ENCODE assay signal across 8 cellular contexts in the genomic region with DNA sequence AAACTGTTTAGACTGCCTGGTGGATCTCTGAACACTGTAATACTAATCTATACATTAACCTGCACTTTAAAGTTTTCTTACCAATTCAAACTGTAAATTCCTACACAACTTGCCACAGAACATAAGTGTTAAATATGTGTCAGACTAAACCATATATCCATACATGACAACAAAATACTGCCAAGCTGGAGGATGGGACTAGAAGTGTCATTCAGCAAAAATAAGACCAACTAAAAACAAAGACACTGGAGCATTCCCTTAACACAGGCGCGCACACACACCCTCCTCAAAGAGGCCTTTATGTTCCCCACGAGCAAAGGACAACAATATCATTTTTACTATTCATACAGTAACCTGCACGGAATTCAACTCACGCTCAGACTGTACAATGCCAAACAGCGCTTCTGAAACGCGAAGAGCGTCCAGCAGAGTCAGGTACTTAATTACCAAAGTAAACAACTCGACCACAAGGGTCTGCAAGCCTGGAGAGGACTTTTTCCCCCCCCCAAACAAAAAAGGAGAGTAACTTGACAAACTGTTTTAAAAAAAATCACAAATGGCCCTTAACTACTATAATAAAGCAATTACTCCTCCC. TPM values are rescaled to one million over a fixed set of nuclear protein-coding genes. Genes with fewer than 3 reads are reported as not detected.
DNase-seq lines count a peak whose midpoint lies in the region; ATAC-seq, FAIRE-seq and TF ChIP-seq lines count a peak whose summit lies in the region.

No MANE protein-coding gene starts in this region.

- TF ChIP-seq POLR2A in GM12878 (IDR thresholded peaks at IDR 0.05; ENCODE audit: low read depth, low read length), result no peak
- no peak for TF ChIP-seq POLR2A in uterus (IDR thresholded peaks at IDR 0.05)

- peak; percentile 47 for FAIRE-seq in GM12878 (lab: Jason Lieb, UNC)

- no peaks in the 10 kb centered on the region for H3K36me3 ChIP-seq in GM12878 (ENCODE audit: control insufficient read depth in 2 of 2, insufficient read depth in 2 of 2, low read length in 1 of 2)
- no peaks in the 10 kb centered on the region for H3K36me3 ChIP-seq in lower lobe of right lung
- no peaks in the 10 kb centered on the region for H3K36me3 ChIP-seq in uterus

- TF ChIP-seq RAD21 in GM12878 (IDR thresholded peaks at IDR 0.05; ENCODE audit: insufficient read depth, low read depth, low read length), result no peak

- ATAC-seq in GM12878 (peak; percentile 32), lower lobe of right lung (peak in 1 of 2 donors; percentile 20)

- CTCF ChIA-PET in GM12878 (lab: Yijun Ruan, JAX), result interaction anchor here (0.6 to 2.5 kb wide), 6 partner anchors 9 to 265 kb away, joined by 3 to 12 read pairs (median 3); no protein-coding TSS in a partner anchor

- DNase-seq in COR-L47 (lab: John Stamatoyannopoulos, UW) (peak; percentile 47), LNCaP clone FGC (ENCODE audit: low read depth) (no peak), GM12878 (ENCODE audit: low read depth, low spot score) (no peak), lower lobe of right lung (no peak), uterus (no peak), 8988T (no peak), HuH-7.5 (ENCODE audit: low spot score) (no peak), occipital lobe (lab: John Stamatoyannopoulos, UW) (no peak)

- WGBS in GM12878 (ENCODE audit: insufficient coverage, insufficient replicate concordance, low lambda C conversion rate, missing lambda C conversion rate), result 2% methylated on average over 10 of the region's 10 CpGs

- no peak for TF ChIP-seq EP300 in GM12878 (IDR thresholded peaks at IDR 0.05; ENCODE audit: borderline replicate concordance in 1 of 2, control insufficient read depth in 1 of 2, low read depth in 2 of 2, low read length in 2 of 2)

- POLR2A ChIA-PET in GM12878 (lab: Charles Lee), result interaction anchor here (1.0 to 1.3 kb wide), 4 partner anchors 9 to 59 kb away, joined by 3 to 6 read pairs (median 4); no protein-coding TSS in a partner anchor

- H3K9me3 ChIP-seq in GM12878 (replicated peaks; ENCODE audit: control insufficient read depth, insufficient read depth, low read length) (no peaks in the 10 kb centered on the region), lower lobe of right lung (no peaks in the 10 kb centered on the region), uterus (no peaks in the 10 kb centered on the region)

- H3K4me3 ChIP-seq in LNCaP clone FGC (ENCODE audit: low read depth, low read length), result peak overlapping the region; percentile 86
- peak overlapping the region; percentile 85 for H3K4me3 ChIP-seq in GM12878
- peak overlapping the region; percentile 97 for H3K4me3 ChIP-seq in lower lobe of right lung
- peak overlapping the region; percentile 84 to 99 for H3K4me3 ChIP-seq in uterus

- H4K20me1 ChIP-seq in GM12878 (ENCODE audit: control insufficient read depth, insufficient read depth), result 0 out of 2 replicates have a peak, but pooled peaks cover 4% of the 10 kb centered on the region

- BruUV-seq in GM12878 (replicated peaks; lab: Mats Ljungman, UMichigan), result TSS peak; percentile 78

- TF ChIP-seq CTCF in LNCaP clone FGC (IDR thresholded peaks at IDR 0.05; ENCODE audit: control insufficient read depth, extremely low read depth, insufficient read depth) (no peak), GM12878 (IDR thresholded peaks at IDR 0.05 in 2 of 3, conservative IDR thresholded peaks at IDR 0.05 in 1 of 3; ENCODE audit: control insufficient read depth in 2 of 3, extremely low read depth in 1 of 3, insufficient read depth in 1 of 3, low read depth in 3 of 3, low read length in 3 of 3) (no peak), lower lobe of right lung (IDR thresholded peaks at IDR 0.05) (no peak), uterus (IDR thresholded peaks at IDR 0.05) (no peak)

- H3K4me2 ChIP-seq in GM12878 (ENCODE audit: control insufficient read depth, insufficient read depth), result peak overlapping the region; percentile 82

- RAD21 ChIA-PET in GM12878 (lab: Charles Lee; ENCODE audit: unreplicated experiment), result interaction anchor here (0.6 to 1.5 kb wide), 4 partner anchors 18 to 73 kb away, joined by 3 read pairs; no protein-coding TSS in a partner anchor

- peak overlapping the region; percentile 3; the same call in 1 of the 2 replicates for H2AFZ ChIP-seq in GM12878 (ENCODE audit: control insufficient read depth, low read depth, low read length)

- H3K9ac ChIP-seq in GM12878 (ENCODE audit: control insufficient read depth, insufficient read depth, low read length), result peak overlapping the region; percentile 78

- H3K27me3 ChIP-seq in GM12878 (replicated peaks in 1 of 2; ENCODE audit: control insufficient read depth in 2 of 2, insufficient read depth in 2 of 2, low read length in 1 of 2) (no peaks in the 10 kb centered on the region), lower lobe of right lung (ENCODE audit: low read depth) (no peaks in the 10 kb centered on the region), uterus (no peaks in the 10 kb centered on the region)

- SMC1A ChIA-PET in GM12878 (lab: Charles Lee; ENCODE audit: uncharacterized antibody, unreplicated experiment), result interaction anchor here (1.1 to 2.6 kb wide), 5 partner anchors 10 to 263 kb away, joined by 4 to 23 read pairs (median 7); no protein-coding TSS in a partner anchor

- in situ Hi-C loops in GM12878 (cut with MboI), result no loop called here

- peaks cover 47% of the 10 kb centered on the region for H3K79me2 ChIP-seq in GM12878 (ENCODE audit: control insufficient read depth, insufficient read depth, low read length)

- peak overlapping the region; percentile 53; the same call in 1 of the 2 replicates for H3K27ac ChIP-seq in GM12878 (ENCODE audit: control insufficient read depth, insufficient read depth)
- peak overlapping the region; percentile 89 for H3K27ac ChIP-seq in lower lobe of right lung
- H3K27ac ChIP-seq in uterus, result peak overlapping the region in 1 of 2 donors; percentile 94

- intact Hi-C loops in GM12878 (cut with micrococcal nuclease; ENCODE audit: unreplicated experiment) (loop anchor here (5.0 to 10.0 kb wide), 2 partner anchors 118 to 576 kb away; a partner anchor contains a TSS), lower lobe of right lung (cut with DNase I) (no loop called here), uterus (cut with DNase I; ENCODE audit: low total_unique reads) (no loop called here)

- H3K4me1 ChIP-seq in GM12878 (ENCODE audit: control insufficient read depth, insufficient read depth, low read length) (peaks cover 9% of the 10 kb centered on the region), lower lobe of right lung (peaks cover 22% of the 10 kb centered on the region), uterus (peaks cover 0 to 9% of the 10 kb centered on the region in 2 donors)

TF ChIP-seq in GM12878, 131 proteins besides CTCF, POLR2A, EP300 and RAD21 (continues in another document):
- TF ChIP-seq MTA2 (IDR thresholded peaks at IDR 0.05; ENCODE audit: low read depth) (no peak), ASH2L (IDR thresholded peaks at IDR 0.05; ENCODE audit: borderline replicate concordance, low read depth) (no peak), JUNB (IDR thresholded peaks at IDR 0.05) (no peak)
- TF ChIP-seq, protein P1, sequence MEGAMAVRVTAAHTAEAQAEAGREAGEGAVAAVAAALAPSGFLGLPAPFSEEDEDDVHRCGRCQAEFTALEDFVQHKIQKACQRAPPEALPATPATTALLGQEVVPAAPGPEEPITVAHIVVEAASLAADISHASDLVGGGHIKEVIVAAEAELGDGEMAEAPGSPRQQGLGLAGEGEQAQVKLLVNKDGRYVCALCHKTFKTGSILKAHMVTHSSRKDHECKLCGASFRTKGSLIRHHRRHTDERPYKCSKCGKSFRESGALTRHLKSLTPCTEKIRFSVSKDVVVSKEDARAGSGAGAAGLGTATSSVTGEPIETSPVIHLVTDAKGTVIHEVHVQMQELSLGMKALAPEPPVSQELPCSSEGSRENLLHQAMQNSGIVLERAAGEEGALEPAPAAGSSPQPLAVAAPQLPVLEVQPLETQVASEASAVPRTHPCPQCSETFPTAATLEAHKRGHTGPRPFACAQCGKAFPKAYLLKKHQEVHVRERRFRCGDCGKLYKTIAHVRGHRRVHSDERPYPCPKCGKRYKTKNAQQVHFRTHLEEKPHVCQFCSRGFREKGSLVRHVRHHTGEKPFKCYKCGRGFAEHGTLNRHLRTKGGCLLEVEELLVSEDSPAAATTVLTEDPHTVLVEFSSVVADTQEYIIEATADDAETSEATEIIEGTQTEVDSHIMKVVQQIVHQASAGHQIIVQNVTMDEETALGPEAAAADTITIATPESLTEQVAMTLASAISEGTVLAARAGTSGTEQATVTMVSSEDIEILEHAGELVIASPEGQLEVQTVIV (IDR thresholded peaks at IDR 0.05; ENCODE audit: borderline replicate concordance, partially characterized antibody), result no peak

RNA-seq across cellular contexts. Expression of a gene that starts 1.1 kb away (rescaled TPM):
- 23.2 and 23.6 TPM in 2 replicates for total RNA-seq in GM12878 (2013; cell fraction: nucleolus; rRNA removed)
- total RNA-seq in GM12878 (2014; rRNA removed) (20.9 and 24.2 TPM in 2 replicates), GM12878 (2014; rRNA removed; fragmentation: Illumina TruSeq; extraction: Trizol) (30.8 and 31.4 TPM in 2 replicates), GM12878 (2021) (45.9 and 48.2 TPM in 2 replicates), lower lobe of right lung (53.2 TPM), uterus (10 to 100 TPM; 13.1 to 70.4 (median 33.3) TPM), occipital lobe (94.1 TPM)
- polyA plus RNA-seq in GM12878 (2011; ENCODE audit: low read depth), result 11.8 TPM
- polyA plus RNA-seq in GM12878 (2011; rRNA removed) (28.9 and 48.9 TPM in 2 replicates), GM12878 (2014; fragmentation: Illumina TruSeq; extraction: Trizol) (30.8 and 36.2 TPM in 2 replicates), GM12878 (2014; fragmentation: Nextera tagmentation; extraction: Ambion mirVana) (10 to 100 TPM; 19.8 to 47.4 TPM), GM12878 (2014; rRNA removed) (19.5 and 21.3 TPM in 2 replicates), GM12878 (2016; fragmentation: Nextera tagmentation; extraction: Ambion mirVana) (10 to 100 TPM; 36.4 to 43.0 TPM)
- polyA plus RNA-seq in GM12878 (2011; cell fraction: cytosol; rRNA removed), result 4.7 and 5.7 TPM in 2 replicates
- 7.0 and 9.6 TPM in 2 replicates for polyA plus RNA-seq in GM12878 (2011; cell fraction: nucleus; rRNA removed)
- 12.0 and 13.1 TPM in 2 replicates for polyA plus RNA-seq in GM12878 (2012)
- 15.0 and 46.0 TPM in 2 replicates for polyA minus RNA-seq in GM12878 (2011; rRNA and poly(A)+ RNA removed)
- 11.2 and 13.9 TPM in 2 replicates for polyA minus RNA-seq in GM12878 (2011; cell fraction: cytosol; rRNA and poly(A)+ RNA removed)
- 5.6 and 9.3 TPM in 2 replicates for polyA minus RNA-seq in GM12878 (2011; cell fraction: nucleus; rRNA and poly(A)+ RNA removed)
